22 cellular contexts compared by ENCODE assay signal in the genomic region with DNA sequence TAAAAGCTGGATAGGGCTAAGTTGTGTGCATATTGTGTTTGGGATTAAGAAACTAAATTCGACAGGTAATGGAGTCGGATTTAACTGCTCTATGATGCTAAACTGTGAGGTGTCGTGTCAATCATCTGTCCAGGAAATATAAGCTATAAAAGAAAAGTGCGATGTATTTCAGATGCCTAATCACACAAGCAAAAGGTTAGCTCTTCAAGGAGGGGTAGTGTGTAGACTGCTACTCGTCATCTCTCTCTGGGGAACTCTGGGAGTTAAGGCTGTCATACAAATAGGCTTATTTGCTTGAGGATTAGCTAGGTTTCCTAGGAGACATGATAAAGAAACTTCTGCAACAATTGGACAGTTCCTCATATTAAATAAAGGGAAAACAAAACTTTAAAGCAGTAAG.
DNase-seq lines count a peak whose midpoint lies in the region; TF ChIP-seq lines count a peak whose summit lies in the region.
"Had no signal": no experiment of that assay in that cellular context is flagged by ENCODE, and none has a peak within 500 bp of the region (broad histone marks: within the 10 kb centered on the region; RNA-seq: fewer than 3 reads in every experiment).

No MANE protein-coding gene starts in this region.

- H3K27me3 ChIP-seq in WERI-Rb-1 (ENCODE audit: insufficient read depth, low read depth, severe bottlenecking) = no peaks in the 10 kb centered on the region
- H3K27me3 ChIP-seq: BLaER1 treated with 17β-estradiol and CSF1 and Interleukin-3, amounts not matched to agents 10 nM and 100 nM had no signal

- H3K9me3 ChIP-seq in WERI-Rb-1 (ENCODE audit: severe bottlenecking) = no peaks in the 10 kb centered on the region
- H3K9me3 ChIP-seq: BLaER1 treated with 17β-estradiol and CSF1 and Interleukin-3, amounts not matched to agents 10 nM and 100 nM; SJCRH30 had no signal

- peak overlapping the region; percentile 12; the same call in 1 of the 2 replicates for H3K27ac ChIP-seq in WERI-Rb-1
- H3K27ac ChIP-seq: BLaER1 treated with 17β-estradiol and CSF1 and Interleukin-3, amounts not matched to agents 10 nM and 100 nM; HL-60; PC-9; SJCRH30 had no signal

- no peaks in the 10 kb centered on the region for H3K36me3 ChIP-seq in WERI-Rb-1
- H3K36me3 ChIP-seq: BLaER1 treated with 17β-estradiol and CSF1 and Interleukin-3, amounts not matched to agents 10 nM and 100 nM; SJCRH30 had no signal

- POLR2A ChIA-PET in HEK293T (lab: Yijun Ruan, JAX) = no interaction called here

- DNase-seq in NCI-H524 (lab: John Stamatoyannopoulos, UW) (peak; percentile 34 to 75), NCI-H524 treated with DMSO at 0.1 percent for 48 hours (lab: John Stamatoyannopoulos, UW) (no peak), HEK293T (ENCODE audit: extremely low spot score) (no peak), WERI-Rb-1 (peak; percentile 7), NCI-H1694 (lab: John Stamatoyannopoulos, UW) (no peak), NCI-H2196 treated with DMSO at 0.1 percent for 48 hours (lab: John Stamatoyannopoulos, UW; ENCODE audit: unreplicated experiment) (no peak)
- DNase-seq in activated CD8-positive, alpha-beta memory T cell treated with anti-CD3 and anti-CD28 coated beads for 24 hours = no peak
- DNase-seq: AML-193; CD4-positive, alpha-beta T cell; COR-L47; DMS 273 treated with DMSO at 0.1 percent for 48 hours; DND-41; NCI-H1048; NCI-H1930; NCI-H2171; NCI-H345; NCI-H510A treated with DMSO at 0.1 percent for 48 hours; PC-9; SJCRH30; T-helper 2 cell had no signal

- CTCF ChIA-PET in HEK293T (lab: Yijun Ruan, JAX) = no interaction called here

- H3K4me3 ChIP-seq in WERI-Rb-1 (ENCODE audit: low read depth, low read length) = peak overlapping the region; percentile 2; the same call in 1 of the 2 replicates
- H3K4me3 ChIP-seq: BLaER1 treated with 17β-estradiol and CSF1 and Interleukin-3, amounts not matched to agents 10 nM and 100 nM; PC-9; SJCRH30 had no signal

- TF ChIP-seq CTCF in WERI-Rb-1 (IDR thresholded peaks at IDR 0.05; ENCODE audit: low read depth, low read length) = no peak

TF ChIP-seq in HEK293T, 16 proteins besides CTCF, POLR2A, EP300 and RAD21:
- TF ChIP-seq FOXK2 (IDR thresholded peaks at IDR 0.05) = no peak
- TF ChIP-seq, protein P1, sequence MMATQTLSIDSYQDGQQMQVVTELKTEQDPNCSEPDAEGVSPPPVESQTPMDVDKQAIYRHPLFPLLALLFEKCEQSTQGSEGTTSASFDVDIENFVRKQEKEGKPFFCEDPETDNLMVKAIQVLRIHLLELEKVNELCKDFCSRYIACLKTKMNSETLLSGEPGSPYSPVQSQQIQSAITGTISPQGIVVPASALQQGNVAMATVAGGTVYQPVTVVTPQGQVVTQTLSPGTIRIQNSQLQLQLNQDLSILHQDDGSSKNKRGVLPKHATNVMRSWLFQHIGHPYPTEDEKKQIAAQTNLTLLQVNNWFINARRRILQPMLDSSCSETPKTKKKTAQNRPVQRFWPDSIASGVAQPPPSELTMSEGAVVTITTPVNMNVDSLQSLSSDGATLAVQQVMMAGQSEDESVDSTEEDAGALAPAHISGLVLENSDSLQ (IDR thresholded peaks at IDR 0.05) = peak; percentile 11; the same call in 1 of the 2 replicates

Comparison
In these comparisons a context has a peak if more than half of its experiments do, and no peak if none do; other contexts are left out.
1. DNase-seq: peak in NCI-H524 (2 of 2) and WERI-Rb-1 (single experiment); none in NCI-H524 treated with DMSO at 0.1 percent for 48 hours (single experiment), HEK293T (single experiment), NCI-H1694 (single experiment), NCI-H2196 treated with DMSO at 0.1 percent for 48 hours (single experiment) and activated CD8-positive, alpha-beta memory T cell treated with anti-CD3 and anti-CD28 coated beads for 24 hours (single experiment).